ENCODE assay signal across 10 cellular contexts in the genomic region with DNA sequence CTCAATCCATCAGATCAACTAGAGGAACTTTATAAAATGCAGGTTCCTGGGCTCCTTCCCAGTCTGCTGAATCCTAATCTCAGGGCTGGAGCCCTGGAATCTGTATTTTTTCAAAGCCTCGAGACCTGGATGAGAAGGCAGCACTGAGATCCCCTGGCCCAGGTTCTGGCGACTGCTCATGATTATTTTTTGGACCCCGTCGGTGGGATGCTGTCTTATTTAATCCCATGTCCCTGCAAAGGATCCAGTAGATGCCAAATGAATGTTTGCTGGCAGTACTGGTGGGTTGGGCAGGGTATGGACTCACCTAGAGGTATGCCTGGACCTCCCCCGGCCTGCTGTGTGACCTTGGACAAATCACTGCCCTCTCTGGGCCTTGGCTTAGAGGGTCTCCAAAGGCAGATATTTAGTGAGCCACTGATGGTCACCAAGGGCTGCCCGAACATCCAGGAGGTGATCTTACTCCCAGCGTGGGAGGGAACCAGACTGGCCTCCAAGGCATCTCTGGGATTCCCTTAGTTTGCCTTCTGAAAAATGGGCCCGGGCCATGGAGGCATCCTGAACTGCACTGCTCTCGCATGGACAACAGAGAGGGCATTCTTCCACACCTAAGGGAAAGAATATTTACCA.
DNase-seq lines count a peak whose midpoint lies in the region; ATAC-seq and TF ChIP-seq lines count a peak whose summit lies in the region.
"Had no signal": no experiment of that assay in that cellular context is flagged by ENCODE, and none has a peak within 500 bp of the region (broad histone marks: within the 10 kb centered on the region; RNA-seq: fewer than 3 reads in every experiment).

No MANE protein-coding gene starts in this region.

- no peaks in the 10 kb centered on the region for H4K20me1 ChIP-seq in KMS-11 (ENCODE audit: insufficient read depth)

- in situ Hi-C loops in KBM-7 (cut with MboI; ENCODE audit: low pct_unique_long_range_greater_than_20kb, low sequenced_read_pairs) = no loop called here

- no peaks in the 10 kb centered on the region for H3K9me3 ChIP-seq in CD8-positive, alpha-beta T cell (ENCODE audit: low read length)
- no peaks in the 10 kb centered on the region for H3K9me3 ChIP-seq in SJCRH30 (replicated peaks)

- CTCF ChIA-PET in CD8-positive, alpha-beta T cell (lab: Charles Lee) = interaction anchor here (0.8 to 9.0 kb wide), 15 partner anchors 11 to 174 kb away, joined by 3 to 95 read pairs (median 7); no protein-coding TSS in a partner anchor

- H2AFZ ChIP-seq in KMS-11 (ENCODE audit: low read depth) = peak overlapping the region; percentile 26; the same call in 1 of the 2 replicates
- H2AFZ ChIP-seq: parathyroid adenoma had no signal

- peaks cover 84% of the 10 kb centered on the region for H3K4me1 ChIP-seq in CD8-positive, alpha-beta T cell (ENCODE audit: insufficient read depth, low read length)
- H3K4me1 ChIP-seq in KMS-11 (ENCODE audit: low read depth, poor library complexity, severe bottlenecking) = peaks cover 76% of the 10 kb centered on the region
- peaks cover 4% of the 10 kb centered on the region; the same call in 1 of the 2 replicates for H3K4me1 ChIP-seq in SJCRH30
- H3K4me1 ChIP-seq: parathyroid adenoma had no signal

- H3K9ac ChIP-seq in KMS-11 = peak overlapping the region; percentile 84; the same call in 1 of the 2 replicates
- H3K9ac ChIP-seq: parathyroid adenoma had no signal

- H3K36me3 Mint-ChIP-seq in CD8-positive, alpha-beta T cell = no peaks in the 10 kb centered on the region
- no peaks in the 10 kb centered on the region for H3K36me3 Mint-ChIP-seq in activated naive CD8-positive, alpha-beta T cell
- no peaks in the 10 kb centered on the region for H3K36me3 Mint-ChIP-seq in naive B cell

- POLR2A ChIA-PET in CD8-positive, alpha-beta T cell (lab: Charles Lee) = interaction anchor here (0.6 to 5.8 kb wide), 23 partner anchors 9 to 211 kb away, joined by 3 to 55 read pairs (median 6); partner anchors contain the start of gene SYF2

- H3K27me3 Mint-ChIP-seq in CD8-positive, alpha-beta T cell (ENCODE audit: low read depth) = no peaks in the 10 kb centered on the region
- no peaks in the 10 kb centered on the region for H3K27me3 Mint-ChIP-seq in activated naive CD8-positive, alpha-beta T cell
- no peaks in the 10 kb centered on the region for H3K27me3 Mint-ChIP-seq in naive B cell

- H3K27me3 ChIP-seq in CD8-positive, alpha-beta T cell (ENCODE audit: insufficient read depth, low read length) = no peaks in the 10 kb centered on the region
- no peaks in the 10 kb centered on the region for H3K27me3 ChIP-seq in KMS-11 (ENCODE audit: insufficient read depth, low read depth)
- H3K27me3 ChIP-seq in SJCRH30 = no peaks in the 10 kb centered on the region

- H3K4me1 Mint-ChIP-seq in CD8-positive, alpha-beta T cell (ENCODE audit: low read depth) = peaks cover 85% of the 10 kb centered on the region
- H3K4me1 Mint-ChIP-seq in activated naive CD8-positive, alpha-beta T cell (ENCODE audit: low read depth) = peaks cover 82% of the 10 kb centered on the region
- H3K4me1 Mint-ChIP-seq in naive B cell = peaks cover 38 to 61% (median 40%) of the 10 kb centered on the region in 3 donors

- peak overlapping the region; percentile 96 for H3K4me2 ChIP-seq in KMS-11

- no peaks in the 10 kb centered on the region for H3K36me3 ChIP-seq in CD8-positive, alpha-beta T cell (ENCODE audit: insufficient read depth, low read length)
- H3K36me3 ChIP-seq in KMS-11 (ENCODE audit: insufficient read depth) (no peaks in the 10 kb centered on the region), SJCRH30 (no peaks in the 10 kb centered on the region)

- no peak overlapping the region for H3K4me3 Mint-ChIP-seq in CD8-positive, alpha-beta T cell
- H3K4me3 Mint-ChIP-seq in activated naive CD8-positive, alpha-beta T cell = no peak overlapping the region
- H3K4me3 Mint-ChIP-seq in naive B cell = peak overlapping the region in 4 of 8 donors; percentile 15 to 82 (median 58)

- TF ChIP-seq CTCF in CD8-positive, alpha-beta T cell (IDR thresholded peaks at IDR 0.05) = no peak
- TF ChIP-seq CTCF in KMS-11 (conservative IDR thresholded peaks at IDR 0.05; ENCODE audit: low read depth, low read length) = no peak

- no peaks in the 10 kb centered on the region for H3K9me3 Mint-ChIP-seq in CD8-positive, alpha-beta T cell
- no peaks in the 10 kb centered on the region for H3K9me3 Mint-ChIP-seq in activated naive CD8-positive, alpha-beta T cell (ENCODE audit: low read depth)
- H3K9me3 Mint-ChIP-seq in naive B cell = no peaks in the 10 kb centered on the region

- no peak for ATAC-seq in CD8-positive, alpha-beta T cell
- no peak for ATAC-seq in naive B cell (ENCODE audit: low read depth in 2 of 2)
- ATAC-seq in HG02623 (IDR thresholded peaks at IDR 0.05; ENCODE audit: unreplicated experiment) = no peak

- peak overlapping the region; percentile 93 for H3K27ac Mint-ChIP-seq in CD8-positive, alpha-beta T cell
- peak overlapping the region; percentile 95 for H3K27ac Mint-ChIP-seq in activated naive CD8-positive, alpha-beta T cell
- peak overlapping the region; percentile 72 to 97 (median 93) for H3K27ac Mint-ChIP-seq in naive B cell

- H3K79me2 ChIP-seq in KMS-11 (ENCODE audit: insufficient read depth, low read depth) = no peaks in the 10 kb centered on the region
- H3K79me2 ChIP-seq: parathyroid adenoma had no signal

- H3K27ac ChIP-seq in CD8-positive, alpha-beta T cell (ENCODE audit: low read depth, low read length) = peak overlapping the region; percentile 63
- peak overlapping the region; percentile 99 for H3K27ac ChIP-seq in KMS-11
- H3K27ac ChIP-seq in SJCRH30 = no peak overlapping the region
- H3K27ac ChIP-seq: parathyroid adenoma had no signal

- peak overlapping the region; percentile 42 for H3K4me3 ChIP-seq in CD8-positive, alpha-beta T cell (ENCODE audit: low read depth, low read length)
- H3K4me3 ChIP-seq in KMS-11 (IDR thresholded peaks at IDR 0.05; ENCODE audit: insufficient read depth, low read depth, low read length) (no peak overlapping the region), SJCRH30 (no peak overlapping the region)

- DNase-seq in CD8-positive, alpha-beta T cell = no peak
- DNase-seq in naive B cell (no peak), KBM-7 (no peak), SJCRH30 (no peak), globus pallidus (ENCODE audit: low spot score) (no peak)
- DNase-seq: NCI-H2227 treated with DMSO at 0.1 percent for 48 hours had no signal

- intact Hi-C loops in CD8-positive, alpha-beta T cell (cut with DNase I, micrococcal nuclease) = loop anchor here (1.0 to 10.0 kb wide), 9 partner anchors 11 to 517 kb away; partner anchors contain the start of genes RUNX3 (in 2 of the 2) and RCAN3 (in 1 of the 2)
